Comparison of ENCODE assay signal across 8 cellular contexts in genomic region chr11:57516061-57516443, GRCh38. TPM values are rescaled to one million over a fixed set of nuclear protein-coding genes. Genes with fewer than 3 reads are reported as not detected.
DNase-seq lines count a peak whose midpoint lies in the region; ATAC-seq and TF ChIP-seq lines count a peak whose summit lies in the region.

No MANE protein-coding gene starts in this region.

- H3K4me3 ChIP-seq in HEK293 (ENCODE audit: low read depth, low read length) (peak overlapping the region; percentile 59), iPS-15b (ENCODE audit: low read depth, low read length) (peak overlapping the region; percentile 85)

- in situ Hi-C loops in KBM-7 (cut with MboI; ENCODE audit: low pct_unique_long_range_greater_than_20kb, low sequenced_read_pairs), result no loop called here

- H3K36me3 Mint-ChIP-seq in activated CD4-positive, alpha-beta memory T cell treated with anti-CD3 and anti-CD28 coated beads, Interleukin-2, amount 10 ng/mL, durations not matched to agents 7 days and 5 days (ENCODE audit: low read depth), result peaks cover 3% of the 10 kb centered on the region
- H3K36me3 Mint-ChIP-seq in stimulated activated effector memory CD8-positive, alpha-beta T cell treated with anti-CD3 and anti-CD28 coated beads, Interleukin-12 subunit alpha, Interleukin-12 subunit beta, amount 100 ng/mL, for 72 hours, result no peaks in the 10 kb centered on the region

- CTCF ChIA-PET in HEK293 (lab: Yijun Ruan, JAX), result interaction anchor here (0.6 to 6.7 kb wide), 9 partner anchors 11 to 262 kb away, joined by 3 to 71 read pairs (median 5); no protein-coding TSS in a partner anchor
- CTCF ChIA-PET in activated CD4-positive, alpha-beta memory T cell treated with anti-CD3 and anti-CD28 coated beads, Interleukin-2, amount 10 ng/mL, durations not matched to agents 7 days and 5 days (lab: Charles Lee), result interaction anchor here (0.7 to 9.0 kb wide), 7 partner anchors 11 to 170 kb away, joined by 3 to 139 read pairs (median 3); partner anchors contain the start of gene TIMM10

- no peaks in the 10 kb centered on the region for H3K9me3 Mint-ChIP-seq in activated CD4-positive, alpha-beta memory T cell treated with anti-CD3 and anti-CD28 coated beads, Interleukin-2, amount 10 ng/mL, durations not matched to agents 7 days and 5 days
- no peaks in the 10 kb centered on the region for H3K9me3 Mint-ChIP-seq in stimulated activated effector memory CD8-positive, alpha-beta T cell treated with anti-CD3 and anti-CD28 coated beads, Interleukin-12 subunit alpha, Interleukin-12 subunit beta, amount 100 ng/mL, for 72 hours

- peaks cover 32% of the 10 kb centered on the region for H3K4me1 Mint-ChIP-seq in activated CD4-positive, alpha-beta memory T cell treated with anti-CD3 and anti-CD28 coated beads, Interleukin-2, amount 10 ng/mL, durations not matched to agents 7 days and 5 days
- H3K4me1 Mint-ChIP-seq in stimulated activated effector memory CD8-positive, alpha-beta T cell treated with anti-CD3 and anti-CD28 coated beads, Interleukin-12 subunit alpha, Interleukin-12 subunit beta, amount 100 ng/mL, for 72 hours, result peaks cover 8% of the 10 kb centered on the region

- H3K27ac Mint-ChIP-seq in activated CD4-positive, alpha-beta memory T cell treated with anti-CD3 and anti-CD28 coated beads, Interleukin-2, amount 10 ng/mL, durations not matched to agents 7 days and 5 days, result peak overlapping the region; percentile 54
- H3K27ac Mint-ChIP-seq in stimulated activated effector memory CD8-positive, alpha-beta T cell treated with anti-CD3 and anti-CD28 coated beads, Interleukin-12 subunit alpha, Interleukin-12 subunit beta, amount 100 ng/mL, for 72 hours, result peak overlapping the region; percentile 95

- H3K27me3 Mint-ChIP-seq in activated CD4-positive, alpha-beta memory T cell treated with anti-CD3 and anti-CD28 coated beads, Interleukin-2, amount 10 ng/mL, durations not matched to agents 7 days and 5 days, result no peaks in the 10 kb centered on the region

- H3K9me3 ChIP-seq in HEK293 (ENCODE audit: control insufficient read depth, insufficient read depth, low read depth, low read length), result no peaks in the 10 kb centered on the region
- no peaks in the 10 kb centered on the region for H3K9me3 ChIP-seq in iPS-15b (ENCODE audit: control insufficient read depth, insufficient read depth, low read length)

- H3K36me3 ChIP-seq in HEK293 (ENCODE audit: control insufficient read depth in 2 of 2, insufficient read depth in 1 of 2, low read length in 2 of 2) (no peaks in the 10 kb centered on the region), iPS-15b (ENCODE audit: control insufficient read depth, insufficient read depth, low read length) (no peaks in the 10 kb centered on the region)

- H3K4me3 Mint-ChIP-seq in activated CD4-positive, alpha-beta memory T cell treated with anti-CD3 and anti-CD28 coated beads, Interleukin-2, amount 10 ng/mL, durations not matched to agents 7 days and 5 days, result peak overlapping the region; percentile 98
- H3K4me3 Mint-ChIP-seq in stimulated activated effector memory CD8-positive, alpha-beta T cell treated with anti-CD3 and anti-CD28 coated beads, Interleukin-12 subunit alpha, Interleukin-12 subunit beta, amount 100 ng/mL, for 72 hours, result peak overlapping the region; percentile 96

- no peak for DNase-seq in activated CD4-positive, alpha-beta memory T cell treated with anti-CD3 and anti-CD28 coated beads, Interleukin-2, amount 10 ng/mL, durations not matched to agents 7 days and 5 days
- no peak for DNase-seq in stimulated activated effector memory CD8-positive, alpha-beta T cell treated with anti-CD3 and anti-CD28 coated beads, Interleukin-12 subunit alpha, Interleukin-12 subunit beta, amount 100 ng/mL, for 72 hours (ENCODE audit: low spot score in 2 of 2)
- no peak for DNase-seq in NCI-H446 (lab: John Stamatoyannopoulos, UW)
- DNase-seq in KBM-7, result no peak
- DNase-seq in kidney tubule cell (ENCODE audit: low spot score), result no peak
- DNase-seq in left lobe of liver (ENCODE audit: low spot score), result no peak

- no peak overlapping the region for H3K9ac ChIP-seq in iPS-15b (ENCODE audit: low read depth, low read length)

- no peak for TF ChIP-seq CTCF in HEK293 (tag by site-specific recombination; IDR thresholded peaks at IDR 0.05)

- H3K27me3 ChIP-seq in iPS-15b (ENCODE audit: control insufficient read depth, insufficient read depth, low read length), result peaks cover 27% of the 10 kb centered on the region

- no peak overlapping the region for H3K27ac ChIP-seq in HEK293 (ENCODE audit: extremely low read depth, low read depth, low read length)

- H3K4me1 ChIP-seq in HEK293 (ENCODE audit: control insufficient read depth, insufficient read depth, low read length), result no peaks in the 10 kb centered on the region
- peaks cover 4% of the 10 kb centered on the region for H3K4me1 ChIP-seq in iPS-15b (ENCODE audit: control insufficient read depth, insufficient read depth, low read length)

- POLR2A ChIA-PET in HEK293 (lab: Yijun Ruan, JAX), result interaction anchor here (0.7 to 2.7 kb wide), 5 partner anchors 8 to 124 kb away, joined by 3 to 15 read pairs (median 4); no protein-coding TSS in a partner anchor
- POLR2A ChIA-PET in activated CD4-positive, alpha-beta memory T cell treated with anti-CD3 and anti-CD28 coated beads, Interleukin-2, amount 10 ng/mL, durations not matched to agents 7 days and 5 days (lab: Charles Lee), result interaction anchor here (0.7 to 7.3 kb wide), 10 partner anchors 8 to 190 kb away, joined by 3 to 58 read pairs (median 4); partner anchors contain the start of genes SLC43A3, TIMM10 and UBE2L6

- no peak for ATAC-seq in stimulated activated effector memory CD8-positive, alpha-beta T cell treated with anti-CD3 and anti-CD28 coated beads, Interleukin-12 subunit alpha, Interleukin-12 subunit beta, amount 100 ng/mL, for 72 hours
- no peak for ATAC-seq in left lobe of liver

TF ChIP-seq in HEK293, 187 proteins besides CTCF, POLR2A, EP300 and RAD21:
- no peak for TF ChIP-seq ZNF510 (tag by site-specific recombination; IDR thresholded peaks at IDR 0.05; ENCODE audit: insufficient replicate concordance)
TF ChIP-seq in HEK293: peak in this region for 0.

RNA-seq across cellular contexts. Expression of gene SLC43A1, which starts 0.6 kb away (rescaled TPM):
- 10 to 100 TPM; 29.9 to 31.7 TPM for total RNA-seq in activated CD4-positive, alpha-beta memory T cell treated with anti-CD3 and anti-CD28 coated beads, Interleukin-2, amount 10 ng/mL, durations not matched to agents 7 days and 5 days
- 115 TPM for total RNA-seq in left lobe of liver

RNA-seq across cellular contexts. Expression of gene TIMM10, which starts 14.5 kb away (rescaled TPM):
- total RNA-seq in activated CD4-positive, alpha-beta memory T cell treated with anti-CD3 and anti-CD28 coated beads, Interleukin-2, amount 10 ng/mL, durations not matched to agents 7 days and 5 days, result 10 to 100 TPM; 82.4 to 86.1 TPM
- total RNA-seq in left lobe of liver, result 39.3 TPM

RNA-seq across cellular contexts. Expression of gene SMTNL1, which starts 21.3 kb away (rescaled TPM):
- total RNA-seq in activated CD4-positive, alpha-beta memory T cell treated with anti-CD3 and anti-CD28 coated beads, Interleukin-2, amount 10 ng/mL, durations not matched to agents 7 days and 5 days, result not detected
- not detected for total RNA-seq in left lobe of liver

RNA-seq across cellular contexts. Expression of gene UBE2L6, which starts 51.4 kb away (rescaled TPM):
- 100 to 1,000 TPM; 281 to 285 TPM for total RNA-seq in activated CD4-positive, alpha-beta memory T cell treated with anti-CD3 and anti-CD28 coated beads, Interleukin-2, amount 10 ng/mL, durations not matched to agents 7 days and 5 days
- 53.0 TPM for total RNA-seq in left lobe of liver

RNA-seq across cellular contexts. Expression of gene RTN4RL2, which starts 55.7 kb away (rescaled TPM):
- total RNA-seq in activated CD4-positive, alpha-beta memory T cell treated with anti-CD3 and anti-CD28 coated beads, Interleukin-2, amount 10 ng/mL, durations not matched to agents 7 days and 5 days, result under 1 TPM; 0.35 to 0.50 TPM
- total RNA-seq in left lobe of liver, result 22.0 TPM
